Comparison of ENCODE assay signal across 8 cellular contexts in genomic region chr15:66253296-66253642, GRCh38. TPM values are rescaled to one million over a fixed set of nuclear protein-coding genes. Genes with fewer than 3 reads are reported as not detected.
DNase-seq lines count a peak whose midpoint lies in the region; ATAC-seq and TF ChIP-seq lines count a peak whose summit lies in the region.

No MANE protein-coding gene starts in this region.

- TF ChIP-seq CTCF in body of pancreas (IDR thresholded peaks at IDR 0.05): no peak
- TF ChIP-seq CTCF in liver (IDR thresholded peaks at IDR 0.05; ENCODE audit: low read depth, low read length, missing input control): no peak
- no peak for TF ChIP-seq CTCF in tibial artery (IDR thresholded peaks at IDR 0.05)

- TF ChIP-seq POLR2A in body of pancreas (IDR thresholded peaks at IDR 0.05): no peak

- H3K27me3 ChIP-seq in body of pancreas (peaks cover 0 to 16% of the 10 kb centered on the region in 2 donors), liver (ENCODE audit: control insufficient read depth in 4 of 4, insufficient read depth in 4 of 4, low read length in 3 of 4) (peaks cover 0 to 13% (median 7%) of the 10 kb centered on the region in 4 donors), tibial artery (peaks cover 0 to 76% of the 10 kb centered on the region in 2 donors)

- H3K9ac ChIP-seq in liver (ENCODE audit: low read depth in 1 of 2, low read length in 2 of 2): no peak overlapping the region

- no peak for TF ChIP-seq RAD21 in liver (IDR thresholded peaks at IDR 0.05)

- WGBS in body of pancreas, 2 donors: 0% methylated on average over 9 of the region's 39 CpGs; no CpG with 5 or more reads in 1 of the 2 donors
- WGBS in liver: under 1% methylated on average over 39 of the region's 39 CpGs

- intact Hi-C loops in body of pancreas (cut with DNase I) (no loop called here), tibial artery (cut with DNase I; ENCODE audit: low total_unique reads) (loop anchor here (5.0 kb wide), 1 partner anchor 34 kb away; no protein-coding TSS in a partner anchor)

- ATAC-seq in body of pancreas: no peak

- H3K27ac ChIP-seq in body of pancreas: no peak overlapping the region
- H3K27ac ChIP-seq in liver (ENCODE audit: low read depth in 1 of 2, low read length in 2 of 2): no peak overlapping the region
- H3K27ac ChIP-seq in tibial artery: no peak overlapping the region

- peak overlapping the region; percentile 32 to 35 for H3K4me3 ChIP-seq in body of pancreas
- H3K4me3 ChIP-seq in liver (ENCODE audit: low read depth in 1 of 3, low read length in 3 of 3): peak overlapping the region in 2 of 3 donors; percentile 43 to 54
- H3K4me3 ChIP-seq in tibial artery: peak overlapping the region; percentile 50 to 65

- H3K4me1 ChIP-seq in body of pancreas: peaks cover 25% of the 10 kb centered on the region
- peaks cover 15 to 26% (median 21%) of the 10 kb centered on the region in 4 donors for H3K4me1 ChIP-seq in liver (ENCODE audit: control insufficient read depth in 4 of 4, insufficient read depth in 4 of 4, low read length in 3 of 4)
- peaks cover 0 to 33% (median 25%) of the 10 kb centered on the region in 4 donors for H3K4me1 ChIP-seq in tibial artery

- H3K9me3 ChIP-seq in body of pancreas (no peaks in the 10 kb centered on the region), liver (ENCODE audit: control insufficient read depth in 4 of 4, low read length in 3 of 4) (no peaks in the 10 kb centered on the region), tibial artery (no peaks in the 10 kb centered on the region)

- DNase-seq in NCI-H2081 (lab: John Stamatoyannopoulos, UW) (peak; percentile 29 to 63), NCI-H2081 treated with DMSO at 0.1 percent for 48 hours (lab: John Stamatoyannopoulos, UW) (no peak), body of pancreas (no peak), tibial artery (no peak), Ammon's horn (ENCODE audit: low spot score) (no peak), activated gamma-delta T cell treated with Interleukin-2 at 50 U/mL for 16 hours (no peak)
- no peak for DNase-seq in activated CD4-positive, alpha-beta T cell treated with anti-CD3 and anti-CD28 coated beads, Interleukin-2, amount 50 U/mL, for 4 hours

- H3K36me3 ChIP-seq in body of pancreas (replicated peaks in 1 of 2; ENCODE audit: insufficient read depth in 1 of 2, low read depth in 2 of 2): no peaks in the 10 kb centered on the region
- peaks cover 0 to 1% (median 0%) of the 10 kb centered on the region in 4 donors for H3K36me3 ChIP-seq in liver (ENCODE audit: control insufficient read depth in 4 of 4, insufficient read depth in 3 of 4, low read depth in 1 of 4, low read length in 3 of 4)
- no peaks in the 10 kb centered on the region for H3K36me3 ChIP-seq in tibial artery

TF ChIP-seq in liver, 16 proteins besides CTCF, POLR2A, EP300 and RAD21:
- TF ChIP-seq RXRA (IDR thresholded peaks at IDR 0.05) (no peak), ATF3 (IDR thresholded peaks at IDR 0.05) (no peak), GABPA (IDR thresholded peaks at IDR 0.05 in 1 of 2, conservative IDR thresholded peaks at IDR 0.05 in 1 of 2) (no peak), MAX (IDR thresholded peaks at IDR 0.05) (no peak), FOXA1 (IDR thresholded peaks at IDR 0.05) (no peak), YY1 (IDR thresholded peaks at IDR 0.05) (no peak)
TF ChIP-seq in liver: peak in this region for 0.

RNA-seq across cellular contexts. Expression of gene MEGF11, which starts 0.3 kb away (rescaled TPM):
- not detected for total RNA-seq in body of pancreas
- total RNA-seq in liver: under 1 TPM; under 0.01 to 0.51 TPM
- polyA plus RNA-seq in liver: under 1 TPM in 1 of 2 donors, not detected in 1; 0.03 TPM

RNA-seq across cellular contexts. Expression of gene DIS3L, which starts 40.1 kb away (rescaled TPM):
- total RNA-seq in body of pancreas (10 to 100 TPM; 17.5 to 17.9 TPM), liver (10 to 100 TPM; 17.2 to 40.2 TPM)
- 10 to 100 TPM in 1 of 2 donors, 1 to 10 TPM in 1; 9.9 to 14.2 TPM for polyA plus RNA-seq in liver

Comparison
In these comparisons a context has a peak if more than half of its experiments do, and no peak if none do; other contexts are left out.
1. DNase-seq: peak in NCI-H2081 (2 of 2); none in NCI-H2081 treated with DMSO at 0.1 percent for 48 hours (single experiment), body of pancreas (0 of 4), tibial artery (0 of 2), activated CD4-positive, alpha-beta T cell treated with anti-CD3 and anti-CD28 coated beads, Interleukin-2, amount 50 U/mL, for 4 hours (0 of 2), Ammon's horn (single experiment) and activated gamma-delta T cell treated with Interleukin-2 at 50 U/mL for 16 hours (single experiment).
2. Peak in every context shown above with its lines, with median percentiles within 50 percentile points of each other: H3K4me3 ChIP-seq.